Comparison of ENCODE assay signal across 8 cellular contexts in the genomic region with DNA sequence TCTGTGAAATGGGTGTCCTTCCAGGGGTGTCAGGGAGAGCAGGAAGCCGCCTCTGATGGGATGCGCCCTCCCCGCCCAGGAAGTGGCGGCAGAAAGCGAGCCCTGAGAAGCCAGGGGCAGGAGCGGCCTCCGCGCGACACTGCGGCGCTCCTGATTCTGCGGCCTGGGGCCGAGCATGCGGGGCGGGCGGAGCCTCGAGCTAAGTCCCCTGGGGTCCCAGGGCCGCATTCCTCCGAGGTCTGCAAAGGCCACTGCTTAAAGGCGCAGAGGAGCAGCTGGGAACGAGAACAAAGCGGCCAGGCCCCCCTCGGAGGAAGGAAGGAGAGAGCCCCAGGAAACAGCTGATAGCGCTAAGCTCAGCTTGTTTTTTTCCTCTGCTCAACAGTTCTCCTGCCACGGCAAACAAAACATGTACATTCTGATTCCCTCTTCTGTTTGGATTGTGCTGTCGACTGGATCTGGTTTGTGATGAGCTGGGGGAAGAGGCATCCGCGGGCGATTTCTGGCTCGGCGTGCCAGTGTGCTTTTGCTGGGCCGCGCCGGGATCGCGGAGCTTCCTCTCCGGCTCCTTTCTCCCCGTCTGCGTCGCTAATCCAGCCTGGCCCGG. TPM values are rescaled to one million over a fixed set of nuclear protein-coding genes. Genes with fewer than 3 reads are reported as not detected.
DNase-seq lines count a peak whose midpoint lies in the region; ATAC-seq and TF ChIP-seq lines count a peak whose summit lies in the region.

No MANE protein-coding gene starts in this region.

- H3K4me3 ChIP-seq in GM08714 (ENCODE audit: low read length): peak overlapping the region; percentile 11; the same call in 1 of the 2 replicates
- H3K4me3 ChIP-seq in HUES6 (ENCODE audit: low read depth, low read length): peak overlapping the region; percentile 49
- peak overlapping the region; percentile 36 for H3K4me3 ChIP-seq in fibroblast of pulmonary artery (replicated peaks; ENCODE audit: low read depth, low read length)
- peak overlapping the region; percentile 68 for H3K4me3 ChIP-seq in naive thymus-derived CD4-positive, alpha-beta T cell (ENCODE audit: low read length)
- peak overlapping the region; percentile 23 to 51 (median 41) for H3K4me3 ChIP-seq in tibial nerve

- CTCF ChIA-PET in naive thymus-derived CD4-positive, alpha-beta T cell (lab: Charles Lee): interaction anchor here (0.7 to 1.9 kb wide), 4 partner anchors 14 to 78 kb away, joined by 3 to 12 read pairs (median 4); partner anchors contain the start of gene RNF7

- H3K27ac Mint-ChIP-seq in activated T-cell treated with anti-CD3 and anti-CD28 coated beads, Interleukin-2, amount 50 U/mL, for 72 hours: peak overlapping the region; percentile 93
- peak overlapping the region; percentile 92 to 99 (median 97) for H3K27ac Mint-ChIP-seq in naive thymus-derived CD4-positive, alpha-beta T cell

- H3K9ac ChIP-seq in HUES6 (ENCODE audit: low read length): peak overlapping the region; percentile 64

- H3K4me1 Mint-ChIP-seq in activated T-cell treated with anti-CD3 and anti-CD28 coated beads, Interleukin-2, amount 50 U/mL, for 72 hours (ENCODE audit: low read depth): peaks cover 45% of the 10 kb centered on the region
- H3K4me1 Mint-ChIP-seq in naive thymus-derived CD4-positive, alpha-beta T cell: peaks cover 45 to 70% (median 60%) of the 10 kb centered on the region in 7 donors

- peak in 1 of 2 donors; percentile 27 for TF ChIP-seq POLR2A in tibial nerve (IDR thresholded peaks at IDR 0.05)

- DNase-seq in activated T-cell treated with anti-CD3 and anti-CD28 coated beads, Interleukin-2, amount 50 U/mL, for 72 hours: peak; percentile 32 to 60
- DNase-seq in fibroblast of pulmonary artery (ENCODE audit: low read depth) (peak; percentile 67), tibial nerve (ENCODE audit: low spot score in 2 of 2) (peak in 1 of 2 donors; percentile 25), DMS53 treated with DMSO at 0.1 percent for 48 hours (lab: John Stamatoyannopoulos, UW; ENCODE audit: unreplicated experiment) (no peak), HCEC 1CT (no peak)
- peak; percentile 27 to 56 (median 42) for DNase-seq in naive thymus-derived CD4-positive, alpha-beta T cell

- peaks cover 19% of the 10 kb centered on the region for H3K27me3 ChIP-seq in HUES6 (ENCODE audit: control insufficient read depth, insufficient read depth, low read length)
- H3K27me3 ChIP-seq in naive thymus-derived CD4-positive, alpha-beta T cell (ENCODE audit: control insufficient read depth in 2 of 2, insufficient read depth in 2 of 2, low read length in 2 of 2): no peaks in the 10 kb centered on the region
- no peaks in the 10 kb centered on the region for H3K27me3 ChIP-seq in tibial nerve

- H3K4me1 ChIP-seq in HUES6 (ENCODE audit: control insufficient read depth, insufficient read depth, low read length) (peaks cover 19% of the 10 kb centered on the region), tibial nerve (peaks cover 0 to 32% (median 20%) of the 10 kb centered on the region in 4 donors)
- peaks cover 48 to 56% of the 10 kb centered on the region in 2 donors for H3K4me1 ChIP-seq in naive thymus-derived CD4-positive, alpha-beta T cell (ENCODE audit: control insufficient read depth in 2 of 2, insufficient read depth in 2 of 2, low read length in 2 of 2)

- H3K4me3 Mint-ChIP-seq in activated T-cell treated with anti-CD3 and anti-CD28 coated beads, Interleukin-2, amount 50 U/mL, for 72 hours: peak overlapping the region; percentile 84 to 88
- H3K4me3 Mint-ChIP-seq in naive thymus-derived CD4-positive, alpha-beta T cell: peak overlapping the region; percentile 86 to 97 (median 90)

- no peaks in the 10 kb centered on the region for H3K9me3 ChIP-seq in HUES6 (ENCODE audit: control insufficient read depth, insufficient read depth, low read depth, low read length)
- no peaks in the 10 kb centered on the region for H3K9me3 ChIP-seq in naive thymus-derived CD4-positive, alpha-beta T cell (ENCODE audit: control insufficient read depth in 2 of 3, low read length in 3 of 3)
- peaks cover 0 to 4% (median 0%) of the 10 kb centered on the region in 4 donors for H3K9me3 ChIP-seq in tibial nerve

- no peak overlapping the region for H3K27ac ChIP-seq in HUES6 (ENCODE audit: low read depth, low read length)
- peak overlapping the region; percentile 79 for H3K27ac ChIP-seq in naive thymus-derived CD4-positive, alpha-beta T cell (ENCODE audit: low read depth, low read length)
- peak overlapping the region; percentile 77 to 90 (median 86) for H3K27ac ChIP-seq in tibial nerve

- no peaks in the 10 kb centered on the region for H3K27me3 Mint-ChIP-seq in activated T-cell treated with anti-CD3 and anti-CD28 coated beads, Interleukin-2, amount 50 U/mL, for 72 hours (ENCODE audit: low read depth)
- H3K27me3 Mint-ChIP-seq in naive thymus-derived CD4-positive, alpha-beta T cell: peaks cover 0 to 7% (median 0%) of the 10 kb centered on the region in 5 donors

- no peaks in the 10 kb centered on the region for H3K36me3 Mint-ChIP-seq in activated T-cell treated with anti-CD3 and anti-CD28 coated beads, Interleukin-2, amount 50 U/mL, for 72 hours (ENCODE audit: insufficient read depth in 2 of 2)
- H3K36me3 Mint-ChIP-seq in naive thymus-derived CD4-positive, alpha-beta T cell: peaks cover 0 to 8% (median 0%) of the 10 kb centered on the region in 5 donors

- TF ChIP-seq CTCF in fibroblast of pulmonary artery (IDR thresholded peaks at IDR 0.05; ENCODE audit: low read length, missing control alignments): no peak
- TF ChIP-seq CTCF in tibial nerve (IDR thresholded peaks at IDR 0.05): no peak

- intact Hi-C loops in naive thymus-derived CD4-positive, alpha-beta T cell (cut with micrococcal nuclease): loop anchor here (2.0 to 10.0 kb wide), 8 partner anchors 48 to 800 kb away; partner anchors contain the start of genes PLS1 (in 1 of the 2) and TFDP2 (in 1 of the 2)

- ATAC-seq in activated T-cell treated with anti-CD3 and anti-CD28 coated beads, Interleukin-2, amount 50 U/mL, for 72 hours (replicated peaks in 1 of 2): peak; percentile 18 to 37
- peak; percentile 46 for ATAC-seq in naive thymus-derived CD4-positive, alpha-beta T cell

- H3K9me3 Mint-ChIP-seq in activated T-cell treated with anti-CD3 and anti-CD28 coated beads, Interleukin-2, amount 50 U/mL, for 72 hours: no peaks in the 10 kb centered on the region
- H3K9me3 Mint-ChIP-seq in naive thymus-derived CD4-positive, alpha-beta T cell: peaks cover 0 to 7% (median 1%) of the 10 kb centered on the region in 11 donors

- POLR2A ChIA-PET in naive thymus-derived CD4-positive, alpha-beta T cell (lab: Charles Lee): interaction anchor here (0.6 to 4.8 kb wide), 16 partner anchors 10 to 394 kb away, joined by 3 to 44 read pairs (median 4); partner anchors contain the start of genes ATP1B3, RASA2 and RNF7

- 2 to 11% methylated on average over 22 to 41 of the region's 41 CpGs for WGBS in tibial nerve, 2 donors

- H3K36me3 ChIP-seq in HUES6 (ENCODE audit: control insufficient read depth, insufficient read depth, low read length) (no peaks in the 10 kb centered on the region), tibial nerve (no peaks in the 10 kb centered on the region)
- no peaks in the 10 kb centered on the region for H3K36me3 ChIP-seq in naive thymus-derived CD4-positive, alpha-beta T cell (ENCODE audit: control insufficient read depth in 2 of 3, insufficient read depth in 3 of 3, low read length in 3 of 3)

- peak in 1 of 2 donors; percentile 43 for TF ChIP-seq EP300 in tibial nerve (IDR thresholded peaks at IDR 0.05)

RNA-seq across cellular contexts. Expression of gene GRK7, which starts 34.1 kb away (rescaled TPM):
- not detected for total RNA-seq in activated T-cell treated with anti-CD3 and anti-CD28 coated beads, Interleukin-2, amount 50 U/mL, for 72 hours
- under 1 TPM; 0.13 to 0.27 (median 0.15) TPM for total RNA-seq in naive thymus-derived CD4-positive, alpha-beta T cell
- polyA plus RNA-seq in naive thymus-derived CD4-positive, alpha-beta T cell: not detected
- total RNA-seq in tibial nerve: under 1 TPM in 1 of 4 donors, not detected in 3; 0.30 TPM

RNA-seq across cellular contexts. Expression of gene RNF7, which starts 59.2 kb away (rescaled TPM):
- total RNA-seq in activated T-cell treated with anti-CD3 and anti-CD28 coated beads, Interleukin-2, amount 50 U/mL, for 72 hours: 10 to 100 TPM; 67.2 to 77.6 TPM
- 10 to 100 TPM; 45.6 to 63.2 (median 57.3) TPM for total RNA-seq in naive thymus-derived CD4-positive, alpha-beta T cell
- polyA plus RNA-seq in naive thymus-derived CD4-positive, alpha-beta T cell: 100 to 1,000 TPM; 123 to 132 TPM
- 10 to 100 TPM; 65.7 to 80.2 (median 66.8) TPM for total RNA-seq in tibial nerve

Comparison
In these comparisons a context has a peak if more than half of its experiments do, and no peak if none do; other contexts are left out.
1. H3K4me3 ChIP-seq: peak in every context shown above with its lines; median percentile 68 in naive thymus-derived CD4-positive, alpha-beta T cell; 49 in HUES6; 41 in tibial nerve; 36 in fibroblast of pulmonary artery; 11 in GM08714.
2. DNase-seq: peak in activated T-cell treated with anti-CD3 and anti-CD28 coated beads, Interleukin-2, amount 50 U/mL, for 72 hours (2 of 2), fibroblast of pulmonary artery (single experiment) and naive thymus-derived CD4-positive, alpha-beta T cell (9 of 9); none in DMS53 treated with DMSO at 0.1 percent for 48 hours (single experiment) and HCEC 1CT (single experiment).